In the genomic region with DNA sequence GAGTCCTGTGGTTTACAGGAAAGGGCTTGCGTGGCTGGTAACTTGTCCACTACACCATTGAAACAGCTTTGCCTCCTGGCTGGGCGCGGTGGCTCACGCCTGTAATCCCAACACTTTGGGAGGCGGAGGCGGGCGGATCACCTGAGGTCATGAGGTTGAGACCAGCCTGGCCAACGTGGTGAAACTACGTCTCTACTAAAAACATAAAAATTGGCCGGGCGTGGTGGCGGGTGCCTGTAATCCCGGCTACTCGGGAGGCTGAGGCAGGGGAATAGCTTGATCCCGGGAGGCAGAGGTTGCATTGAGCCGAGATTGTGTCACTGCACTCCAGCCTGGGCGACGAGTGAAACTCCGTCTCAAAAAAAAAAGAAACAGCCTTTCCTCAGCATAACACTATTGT, we compare ENCODE assay signal across 8 cellular contexts. TPM values are rescaled to one million over a fixed set of nuclear protein-coding genes. Genes with fewer than 3 reads are reported as not detected.
DNase-seq lines count a peak whose midpoint lies in the region; ATAC-seq and TF ChIP-seq lines count a peak whose summit lies in the region.
"Not testable (repeated sequence)": the region's sequence is repeated elsewhere in the genome, so short reads cannot be mapped to it uniquely, and the experiment has no call there.

No MANE protein-coding gene starts in this region.

- not testable (repeated sequence) for H3K9me3 Mint-ChIP-seq in CD14-positive monocyte; activated naive CD4-positive, alpha-beta T cell treated with anti-CD3 and anti-CD28 coated beads, Interleukin-2, amount 50 U/mL, for 24 hours; dendritic cell treated with granulocyte-macrophage colony-stimulating factor and Interleukin-4, amounts not matched to agents 40 ng/mL and 50 ng/mL, for 4 days; neural progenitor cell

- not testable (repeated sequence) for H3K79me2 ChIP-seq in KMS-11 (ENCODE audit: insufficient read depth, low read depth); hepatocyte
- H3K79me2 ChIP-seq in neural progenitor cell (ENCODE audit: low read depth): peaks cover 11% of the 10 kb centered on the region

- H3K9ac ChIP-seq in KMS-11, neural progenitor cell: not testable (repeated sequence)

- not testable (repeated sequence) for H2AFZ ChIP-seq in KMS-11 (ENCODE audit: low read depth); hepatocyte; neural progenitor cell (replicated peaks)

- 97% methylated on average over 19 of the region's 19 CpGs for WGBS in hepatocyte (ENCODE audit: low lambda C conversion rate, missing lambda C conversion rate)

- H3K27ac Mint-ChIP-seq in CD14-positive monocyte (peak overlapping the region in 6 of 7 donors; percentile 71 to 93 (median 81)), T-helper 17 cell (peak overlapping the region; percentile 93)
- peak overlapping the region; percentile 56 for H3K27ac Mint-ChIP-seq in activated naive CD4-positive, alpha-beta T cell treated with anti-CD3 and anti-CD28 coated beads, Interleukin-2, amount 50 U/mL, for 24 hours
- peak overlapping the region; percentile 92 for H3K27ac Mint-ChIP-seq in dendritic cell treated with granulocyte-macrophage colony-stimulating factor and Interleukin-4, amounts not matched to agents 40 ng/mL and 50 ng/mL, for 4 days
- not testable (repeated sequence) for H3K27ac Mint-ChIP-seq in neural progenitor cell

- not testable (repeated sequence) for H4K20me1 ChIP-seq in KMS-11 (ENCODE audit: insufficient read depth)
- H4K20me1 ChIP-seq in hepatocyte (ENCODE audit: insufficient read depth, poor library complexity, severe bottlenecking): peaks cover 16% of the 10 kb centered on the region
- peaks cover 32% of the 10 kb centered on the region for H4K20me1 ChIP-seq in neural progenitor cell (ENCODE audit: low read depth)

- peaks cover 13% of the 10 kb centered on the region; the same call in 1 of the 2 replicates for H3K36me3 ChIP-seq in KMS-11 (ENCODE audit: insufficient read depth)
- not testable (repeated sequence) for H3K36me3 ChIP-seq in hepatocyte (replicated peaks; ENCODE audit: insufficient read depth, low read depth); neural progenitor cell

- intact Hi-C loops in CD14-positive monocyte (cut with micrococcal nuclease); dendritic cell treated with granulocyte-macrophage colony-stimulating factor and Interleukin-4, amounts not matched to agents 40 ng/mL and 50 ng/mL, for 4 days (cut with micrococcal nuclease): not testable (repeated sequence)

- H3F3A ChIP-seq in neural progenitor cell (ENCODE audit: low read depth): peaks cover 59% of the 10 kb centered on the region

- H3K4me1 ChIP-seq in KMS-11 (ENCODE audit: low read depth, poor library complexity, severe bottlenecking): peaks cover 15% of the 10 kb centered on the region
- H3K4me1 ChIP-seq in hepatocyte (ENCODE audit: insufficient read depth): not testable (repeated sequence)
- peaks cover 15% of the 10 kb centered on the region for H3K4me1 ChIP-seq in neural progenitor cell

- not testable (repeated sequence) for DNase-seq in CD14-positive monocyte (ENCODE audit: low spot score); T-helper 17 cell; hepatocyte (ENCODE audit: low spot score); neural progenitor cell (ENCODE audit: low spot score); substantia nigra (lab: John Stamatoyannopoulos, UW)

- H3K36me3 Mint-ChIP-seq in CD14-positive monocyte (peaks cover 23 to 31% of the 10 kb centered on the region in 2 donors), neural progenitor cell (peaks cover 12% of the 10 kb centered on the region)
- H3K36me3 Mint-ChIP-seq in T-helper 17 cell (ENCODE audit: low read depth); activated naive CD4-positive, alpha-beta T cell treated with anti-CD3 and anti-CD28 coated beads, Interleukin-2, amount 50 U/mL, for 24 hours: not testable (repeated sequence)
- H3K36me3 Mint-ChIP-seq in dendritic cell treated with granulocyte-macrophage colony-stimulating factor and Interleukin-4, amounts not matched to agents 40 ng/mL and 50 ng/mL, for 4 days (ENCODE audit: low read depth): peaks cover 54% of the 10 kb centered on the region

- not testable (repeated sequence) for H3K27me3 ChIP-seq in KMS-11 (ENCODE audit: insufficient read depth, low read depth); hepatocyte
- peaks cover 13% of the 10 kb centered on the region for H3K27me3 ChIP-seq in neural progenitor cell

- H3K9me2 ChIP-seq in hepatocyte (replicated peaks; ENCODE audit: insufficient read depth): not testable (repeated sequence)

- H3K4me3 ChIP-seq in KMS-11 (IDR thresholded peaks at IDR 0.05; ENCODE audit: insufficient read depth, low read depth, low read length); hepatocyte; neural progenitor cell: not testable (repeated sequence)

- not testable (repeated sequence) for TF ChIP-seq CTCF in CD14-positive monocyte (IDR thresholded peaks at IDR 0.05); KMS-11 (conservative IDR thresholded peaks at IDR 0.05; ENCODE audit: low read depth, low read length); hepatocyte (IDR thresholded peaks at IDR 0.05; ENCODE audit: poor library complexity); neural progenitor cell (IDR thresholded peaks at IDR 0.05)

- ATAC-seq in T-helper 17 cell: not testable (repeated sequence)

- H3K4me1 Mint-ChIP-seq in CD14-positive monocyte: peaks cover 53% of the 10 kb centered on the region
- H3K4me1 Mint-ChIP-seq in T-helper 17 cell: peaks cover 40% of the 10 kb centered on the region
- H3K4me1 Mint-ChIP-seq in activated naive CD4-positive, alpha-beta T cell treated with anti-CD3 and anti-CD28 coated beads, Interleukin-2, amount 50 U/mL, for 24 hours: peaks cover 80% of the 10 kb centered on the region
- H3K4me1 Mint-ChIP-seq in dendritic cell treated with granulocyte-macrophage colony-stimulating factor and Interleukin-4, amounts not matched to agents 40 ng/mL and 50 ng/mL, for 4 days (ENCODE audit: low read depth): peaks cover 74% of the 10 kb centered on the region
- peaks cover 32% of the 10 kb centered on the region for H3K4me1 Mint-ChIP-seq in neural progenitor cell

- H3K27ac ChIP-seq in KMS-11, hepatocyte, neural progenitor cell: not testable (repeated sequence)
- peak overlapping the region; percentile 72 for H3K27ac ChIP-seq in substantia nigra (ENCODE audit: low read depth, low read length, poor library complexity, severe bottlenecking)

- peak overlapping the region; percentile 63; the same call in 1 of the 2 replicates for H3K4me2 ChIP-seq in KMS-11
- H3K4me2 ChIP-seq in hepatocyte: peak overlapping the region; percentile 90
- peak overlapping the region; percentile 82 for H3K4me2 ChIP-seq in neural progenitor cell

- not testable (repeated sequence) for H3K27me3 Mint-ChIP-seq in CD14-positive monocyte (ENCODE audit: low read depth in 3 of 3); T-helper 17 cell; activated naive CD4-positive, alpha-beta T cell treated with anti-CD3 and anti-CD28 coated beads, Interleukin-2, amount 50 U/mL, for 24 hours; dendritic cell treated with granulocyte-macrophage colony-stimulating factor and Interleukin-4, amounts not matched to agents 40 ng/mL and 50 ng/mL, for 4 days; neural progenitor cell (ENCODE audit: insufficient read depth, low read depth)

- not testable (repeated sequence) for H3K4me3 Mint-ChIP-seq in CD14-positive monocyte; activated naive CD4-positive, alpha-beta T cell treated with anti-CD3 and anti-CD28 coated beads, Interleukin-2, amount 50 U/mL, for 24 hours
- peak overlapping the region; percentile 28 for H3K4me3 Mint-ChIP-seq in T-helper 17 cell
- H3K4me3 Mint-ChIP-seq in dendritic cell treated with granulocyte-macrophage colony-stimulating factor and Interleukin-4, amounts not matched to agents 40 ng/mL and 50 ng/mL, for 4 days: peak overlapping the region; percentile 98
- H3K4me3 Mint-ChIP-seq in neural progenitor cell: peak overlapping the region; percentile 77

- H3K9me3 ChIP-seq in T-helper 17 cell (ENCODE audit: control insufficient read depth, low read length, poor library complexity, severe bottlenecking); hepatocyte (ENCODE audit: low read depth); neural progenitor cell (ENCODE audit: low read depth): not testable (repeated sequence)

RNA-seq across cellular contexts. Expression of gene LMLN, which starts 1.2 kb away (rescaled TPM):
- polyA plus RNA-seq in CD14-positive monocyte (under 1 TPM; 0.41 to 1.00 TPM), hepatocyte (1.4 and 4.3 TPM in 2 replicates)
- total RNA-seq in T-helper 17 cell (1 to 10 TPM; 3.2 to 4.4 TPM), hepatocyte (2.6 and 4.5 TPM in 2 replicates), neural progenitor cell (ENCODE audit: low replicate concordance) (7.4 and 11.2 TPM in 2 replicates)

RNA-seq across cellular contexts. Expression of gene RPL35A, which starts 8.9 kb away (rescaled TPM):
- polyA plus RNA-seq in CD14-positive monocyte: 100 to 1,000 TPM; 882 to 975 TPM
- 1,000 to 10,000 TPM; 1,671 to 1,728 TPM for total RNA-seq in T-helper 17 cell
- 743 and 1,122 TPM in 2 replicates for total RNA-seq in hepatocyte
- 693 and 715 TPM in 2 replicates for polyA plus RNA-seq in hepatocyte
- 1,032 and 1,573 TPM in 2 replicates for total RNA-seq in neural progenitor cell (ENCODE audit: low replicate concordance)
